In genomic region chr2:9398251-9398650, GRCh38 we compare ENCODE assay signal across 7 cellular contexts. TPM values are rescaled to one million over a fixed set of nuclear protein-coding genes. Genes with fewer than 3 reads are reported as not detected.
DNase-seq lines count a peak whose midpoint lies in the region; TF ChIP-seq lines count a peak whose summit lies in the region.
"Not testable (repeated sequence)": the region's sequence is repeated elsewhere in the genome, so short reads cannot be mapped to it uniquely, and the experiment has no call there.

No MANE protein-coding gene starts in this region.

- WGBS in esophagus squamous epithelium, 2 donors: 91 to 93% methylated on average over 10 to 11 of the region's 11 CpGs
- 97% methylated on average over 11 of the region's 11 CpGs for WGBS in mesenchymal stem cell
- WGBS in sigmoid colon, 2 donors: 96% methylated on average over 11 of the region's 11 CpGs
- WGBS in urinary bladder: 96% methylated on average over 11 of the region's 11 CpGs

- H3K14ac ChIP-seq in mesenchymal stem cell (ENCODE audit: low read length in 2 of 2): not testable (repeated sequence)

- intact Hi-C loops in breast epithelium (cut with DNase I; ENCODE audit: low total_unique reads); esophagus squamous epithelium (cut with DNase I); left ventricle myocardium inferior (cut with micrococcal nuclease); sigmoid colon (cut with DNase I): not testable (repeated sequence)

- not testable (repeated sequence) for H3K36me3 ChIP-seq in breast epithelium; urinary bladder (ENCODE audit: insufficient read depth)
- H3K36me3 ChIP-seq in esophagus squamous epithelium (peaks cover 0 to 54% (median 0%) of the 10 kb centered on the region in 3 donors), left ventricle myocardium inferior (peaks cover 48% of the 10 kb centered on the region), mesenchymal stem cell (ENCODE audit: control insufficient read depth in 1 of 2, insufficient read depth in 2 of 2, low read depth in 1 of 2, low read length in 2 of 2) (peaks cover 55% of the 10 kb centered on the region in 2 experiments), sigmoid colon (peaks cover 0 to 61% (median 9%) of the 10 kb centered on the region in 4 donors), subcutaneous abdominal adipose tissue (ENCODE audit: control insufficient read depth in 5 of 5, insufficient read depth in 5 of 5, low read length in 5 of 5) (peaks cover 0 to 58% (median 44%) of the 10 kb centered on the region in 5 donors)

- not testable (repeated sequence) for TF ChIP-seq EP300 in sigmoid colon (IDR thresholded peaks at IDR 0.05)

- not testable (repeated sequence) for H2AFZ ChIP-seq in mesenchymal stem cell (ENCODE audit: low read depth, low read length)

- H4K8ac ChIP-seq in mesenchymal stem cell (ENCODE audit: low read length): not testable (repeated sequence)

- not testable (repeated sequence) for TF ChIP-seq CTCF in breast epithelium (IDR thresholded peaks at IDR 0.05); esophagus squamous epithelium (IDR thresholded peaks at IDR 0.05); left ventricle myocardium inferior (IDR thresholded peaks at IDR 0.05; ENCODE audit: borderline replicate concordance); sigmoid colon (IDR thresholded peaks at IDR 0.05)

- H2BK15ac ChIP-seq in mesenchymal stem cell (ENCODE audit: low read depth, poor library complexity, severe bottlenecking): not testable (repeated sequence)

- H2BK12ac ChIP-seq in mesenchymal stem cell (ENCODE audit: low read length in 2 of 2): not testable (repeated sequence)

- peak overlapping the region; percentile 53 for H3K9ac ChIP-seq in mesenchymal stem cell (ENCODE audit: low read length)
- H3K9ac ChIP-seq in subcutaneous abdominal adipose tissue (ENCODE audit: low read length in 5 of 5): not testable (repeated sequence)

- not testable (repeated sequence) for H2BK120ac ChIP-seq in mesenchymal stem cell (ENCODE audit: low read depth, low read length)

- H3K27ac ChIP-seq in breast epithelium: peak overlapping the region; percentile 63 to 85
- peak overlapping the region in 3 of 4 donors; percentile 19 to 69 (median 55) for H3K27ac ChIP-seq in esophagus squamous epithelium
- H3K27ac ChIP-seq in left ventricle myocardium inferior (replicated peaks): peak overlapping the region; percentile 79
- H3K27ac ChIP-seq in mesenchymal stem cell (ENCODE audit: low read length, poor library complexity, severe bottlenecking): not testable (repeated sequence)
- H3K27ac ChIP-seq in sigmoid colon: peak overlapping the region; percentile 50 to 73 (median 68)
- peak overlapping the region; percentile 72 for H3K27ac ChIP-seq in subcutaneous abdominal adipose tissue (ENCODE audit: low read depth, low read length)
- peak overlapping the region; percentile 5 for H3K27ac ChIP-seq in urinary bladder (ENCODE audit: low read depth)

- not testable (repeated sequence) for H4K91ac ChIP-seq in mesenchymal stem cell (ENCODE audit: low read length)

- H3K9me3 ChIP-seq in breast epithelium; esophagus squamous epithelium; left ventricle myocardium inferior (replicated peaks); mesenchymal stem cell (ENCODE audit: control insufficient read depth, low read length); sigmoid colon; subcutaneous abdominal adipose tissue (ENCODE audit: control insufficient read depth in 5 of 5, low read length in 5 of 5): not testable (repeated sequence)

- H3K23ac ChIP-seq in mesenchymal stem cell (ENCODE audit: low read length in 2 of 2): not testable (repeated sequence)

- H2AK5ac ChIP-seq in mesenchymal stem cell (ENCODE audit: low read length, severe bottlenecking): not testable (repeated sequence)

- H3K4me2 ChIP-seq in mesenchymal stem cell (ENCODE audit: low read length, poor library complexity, severe bottlenecking): not testable (repeated sequence)

- H3K79me1 ChIP-seq in mesenchymal stem cell (replicated peaks; ENCODE audit: low read length, poor library complexity, severe bottlenecking): peaks cover 21% of the 10 kb centered on the region

- not testable (repeated sequence) for H2BK5ac ChIP-seq in mesenchymal stem cell (ENCODE audit: low read depth, low read length, poor library complexity, severe bottlenecking)

- H3K4me1 ChIP-seq in breast epithelium; mesenchymal stem cell (ENCODE audit: control insufficient read depth, insufficient read depth, low read depth, low read length); urinary bladder (ENCODE audit: insufficient read depth): not testable (repeated sequence)
- H3K4me1 ChIP-seq in esophagus squamous epithelium (peaks cover 3 to 36% (median 8%) of the 10 kb centered on the region in 3 donors), left ventricle myocardium inferior (peaks cover 26% of the 10 kb centered on the region), sigmoid colon (peaks cover 0 to 17% (median 7%) of the 10 kb centered on the region in 4 donors), subcutaneous abdominal adipose tissue (ENCODE audit: control insufficient read depth in 5 of 5, insufficient read depth in 5 of 5, low read length in 5 of 5) (peaks cover 2 to 34% (median 15%) of the 10 kb centered on the region in 5 donors)

- not testable (repeated sequence) for H3K27me3 ChIP-seq in breast epithelium; esophagus squamous epithelium; left ventricle myocardium inferior (ENCODE audit: low read depth); mesenchymal stem cell (ENCODE audit: control insufficient read depth in 1 of 2, insufficient read depth in 1 of 2, low read length in 2 of 2); sigmoid colon; subcutaneous abdominal adipose tissue (ENCODE audit: control insufficient read depth in 5 of 5, insufficient read depth in 4 of 5, low read length in 5 of 5)

- TF ChIP-seq POLR2A in breast epithelium (IDR thresholded peaks at IDR 0.05); esophagus squamous epithelium (IDR thresholded peaks at IDR 0.05); sigmoid colon (IDR thresholded peaks at IDR 0.05): not testable (repeated sequence)

- not testable (repeated sequence) for DNase-seq in breast epithelium (ENCODE audit: low spot score in 2 of 2); esophagus squamous epithelium (lab: John Stamatoyannopoulos, UW); left ventricle myocardium inferior; mesenchymal stem cell
- DNase-seq in sigmoid colon: peak; percentile 63

- not testable (repeated sequence) for H3K4me3 ChIP-seq in breast epithelium; esophagus squamous epithelium; left ventricle myocardium inferior; mesenchymal stem cell (ENCODE audit: insufficient read depth in 1 of 2, low read depth in 1 of 2, low read length in 2 of 2); sigmoid colon; subcutaneous abdominal adipose tissue (ENCODE audit: low read depth in 1 of 5, low read length in 5 of 5); urinary bladder (ENCODE audit: low read depth, low read length)

- not testable (repeated sequence) for H3K18ac ChIP-seq in mesenchymal stem cell (ENCODE audit: low read depth in 1 of 2, low read length in 2 of 2)

- not testable (repeated sequence) for H3K4ac ChIP-seq in mesenchymal stem cell (ENCODE audit: low read depth in 1 of 2, low read length in 2 of 2)

RNA-seq across cellular contexts. Expression of gene ITGB1BP1, which starts 25.1 kb away (rescaled TPM):
- total RNA-seq in breast epithelium: 100 to 1,000 TPM in 1 of 3 donors, 10 to 100 TPM in 2; 35.7 to 271 (median 63.3) TPM
- total RNA-seq in esophagus squamous epithelium: 10 to 100 TPM; 14.3 to 39.1 (median 32.6) TPM
- total RNA-seq in left ventricle myocardium inferior: 75.6 TPM
- polyA plus RNA-seq in mesenchymal stem cell (2013, experiment 1 of 2): 138 TPM
- polyA plus RNA-seq in mesenchymal stem cell (2013, experiment 2 of 2): 132 TPM
- 10 to 100 TPM; 52.3 to 75.6 (median 61.6) TPM for total RNA-seq in sigmoid colon
- polyA plus RNA-seq in sigmoid colon: 10 to 100 TPM; 24.3 to 99.7 (median 47.4) TPM
- total RNA-seq in urinary bladder: 42.0 TPM
- 80.2 TPM for polyA plus RNA-seq in urinary bladder

RNA-seq across cellular contexts. Expression of gene CPSF3, which starts 25.2 kb away (rescaled TPM):
- total RNA-seq in breast epithelium: 10 to 100 TPM; 18.1 to 26.2 (median 23.1) TPM
- total RNA-seq in esophagus squamous epithelium: 10 to 100 TPM; 20.4 to 27.9 (median 24.0) TPM
- total RNA-seq in left ventricle myocardium inferior: 15.6 TPM
- 26.5 TPM for polyA plus RNA-seq in mesenchymal stem cell (2013, experiment 1 of 2)
- polyA plus RNA-seq in mesenchymal stem cell (2013, experiment 2 of 2): 27.3 TPM
- total RNA-seq in sigmoid colon: 10 to 100 TPM; 22.9 to 33.5 (median 27.5) TPM
- 10 to 100 TPM; 14.4 to 23.6 (median 14.6) TPM for polyA plus RNA-seq in sigmoid colon
- 45.2 TPM for total RNA-seq in urinary bladder
- 16.6 TPM for polyA plus RNA-seq in urinary bladder
